In the genomic region with DNA sequence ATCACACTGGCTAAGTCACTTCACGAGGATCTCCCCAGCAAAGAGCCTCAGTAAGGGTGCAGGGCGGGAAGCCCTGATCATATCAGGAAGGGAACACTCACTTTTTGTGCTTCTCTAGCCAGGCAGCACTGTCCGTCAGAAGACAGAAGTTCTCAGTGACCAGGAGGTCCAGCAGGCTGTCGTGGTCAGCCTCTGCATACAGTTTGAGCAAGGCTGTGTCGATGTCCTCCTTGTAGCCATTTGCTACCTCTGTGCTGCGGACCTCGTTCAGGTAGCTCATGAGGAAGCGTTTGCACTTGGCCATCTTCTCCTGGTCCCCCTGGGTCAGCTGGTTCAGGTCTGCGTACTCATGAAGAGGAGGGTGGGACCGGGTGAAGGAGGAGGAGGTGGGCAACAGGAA, we compare ENCODE assay signal across 33 cellular contexts. TPM values are rescaled to one million over a fixed set of nuclear protein-coding genes. Genes with fewer than 3 reads are reported as not detected.
"Had no signal": no experiment of that assay in that cellular context is flagged by ENCODE, and none has a peak within 500 bp of the region (broad histone marks: within the 10 kb centered on the region; RNA-seq: fewer than 3 reads in every experiment).

No MANE protein-coding gene starts in this region.

- H3K4me3 Mint-ChIP-seq: mesothelial cell of epicardium; naive B cell; natural killer cell; nephron progenitor cell; stimulated activated naive CD8-positive, alpha-beta T cell treated with anti-CD3 and anti-CD28 coated beads, Interleukin-15, Interleukin-2, amounts not matched to agents 100 ng/mL and 50 ng/mL, for 24 hours had no signal

- H3K9me3 Mint-ChIP-seq: mesothelial cell of epicardium; naive B cell; natural killer cell; nephron progenitor cell; stimulated activated naive CD8-positive, alpha-beta T cell treated with anti-CD3 and anti-CD28 coated beads, Interleukin-15, Interleukin-2, amounts not matched to agents 100 ng/mL and 50 ng/mL, for 24 hours had no signal

- H3K4me3 ChIP-seq: hepatocyte, left ventricle myocardium inferior, lung, ovary, right atrium auricular region, right lobe of liver, suprapubic skin, thoracic aorta, tibial artery, upper lobe of right lung, uterus had no signal

- H3K36me3 ChIP-seq: ovary, uterus had no signal

- H3K27ac ChIP-seq: hepatocyte, left ventricle myocardium inferior, ovary, right atrium auricular region, right lobe of liver, suprapubic skin, thoracic aorta, tibial artery, upper lobe of right lung, uterus had no signal

- H3K27ac Mint-ChIP-seq: mesothelial cell of epicardium; naive B cell; natural killer cell; nephron progenitor cell; progenitor cell of endocrine pancreas; stimulated activated naive CD8-positive, alpha-beta T cell treated with anti-CD3 and anti-CD28 coated beads, Interleukin-15, Interleukin-2, amounts not matched to agents 100 ng/mL and 50 ng/mL, for 24 hours had no signal

- H3K4me1 Mint-ChIP-seq: mesothelial cell of epicardium, naive B cell, nephron progenitor cell had no signal

- H3K4me1 ChIP-seq: left ventricle myocardium inferior, right atrium auricular region, right lobe of liver, suprapubic skin, tibial artery, upper lobe of right lung, uterus had no signal

- H3K9me3 ChIP-seq: left ventricle myocardium inferior, ovary, right atrium auricular region, right lobe of liver, suprapubic skin, thoracic aorta, tibial artery, upper lobe of right lung, uterus had no signal

- H3K27me3 Mint-ChIP-seq: naive B cell; progenitor cell of endocrine pancreas; stimulated activated naive CD8-positive, alpha-beta T cell treated with anti-CD3 and anti-CD28 coated beads, Interleukin-15, Interleukin-2, amounts not matched to agents 100 ng/mL and 50 ng/mL, for 24 hours had no signal

- DNase-seq: islet precursor cell; left ventricle myocardium inferior; mesendoderm; naive B cell; natural killer cell; nephron progenitor cell; ovary; right lobe of liver; stimulated activated CD4-positive, alpha-beta T cell treated with anti-CD3 and anti-CD28 coated beads, Interleukin-12 subunit alpha, Interleukin-12 subunit beta, amount 100 ng/mL, for 4 hours; stimulated activated CD4-positive, alpha-beta T cell treated with anti-CD3 and anti-CD28 coated beads, Interleukin-15, amount 100 ng/mL, for 24 hours; stimulated activated CD4-positive, alpha-beta T cell treated with anti-CD3 and anti-CD28 coated beads, Interleukin-2, amount 100 ng/mL, for 24 hours; stimulated activated CD4-positive, alpha-beta T cell treated with anti-CD3 and anti-CD28 coated beads, Interleukin-4, amount 100 ng/mL, for 1 hour; stimulated activated naive CD4-positive, alpha-beta T cell; tibial artery; trophoblast cell; upper lobe of right lung; uterus had no signal

- ATAC-seq: natural killer cell, right lobe of liver, upper lobe of right lung had no signal

- H3K27me3 ChIP-seq: hepatocyte, ovary, right atrium auricular region, right lobe of liver, suprapubic skin, tibial artery, upper lobe of right lung, uterus had no signal

- H3K79me2 ChIP-seq: hepatocyte had no signal

- H2AFZ ChIP-seq: hepatocyte had no signal

- H3K4me2 ChIP-seq: hepatocyte had no signal

RNA-seq across cellular contexts. Expression of gene GPR45, which starts 38.7 kb away (rescaled TPM):
- total RNA-seq: hepatocyte, kidney epithelial cell, left ventricle myocardium inferior, lower leg skin, lung, mesothelial cell of epicardium, mononuclear cell, natural killer cell, omental fat pad, ovary, progenitor cell of endocrine pancreas, pulmonary artery endothelial cell, renal cortical epithelial cell, right atrium auricular region, right lobe of liver, skeletal muscle tissue, subcutaneous adipose tissue, suprapubic skin, thoracic aorta, upper lobe of right lung, uterus had no signal
- polyA plus RNA-seq: hepatocyte, lung, ovary had no signal
